ENCODE assay signal across 6 cellular contexts in the genomic region with DNA sequence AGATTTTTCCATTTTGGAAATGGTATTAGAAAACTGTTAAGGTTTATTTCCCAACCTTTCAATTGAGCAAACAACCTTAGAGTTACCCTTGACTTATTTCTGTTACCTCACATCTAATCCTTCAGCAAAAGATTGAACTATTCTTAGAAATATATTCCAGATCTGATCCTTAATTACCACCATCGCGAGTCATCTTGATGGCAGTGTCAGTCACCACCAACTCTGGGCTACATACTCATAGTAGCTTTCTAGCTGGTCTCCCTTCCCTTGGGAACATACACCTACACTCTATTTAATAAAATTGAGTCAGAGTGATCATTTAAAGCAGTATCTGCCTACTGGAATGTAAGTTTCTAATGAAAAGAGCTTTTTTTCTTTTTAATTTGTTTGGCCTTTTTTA.
"Had no signal": no experiment of that assay in that cellular context is flagged by ENCODE, and none has a peak within 500 bp of the region (broad histone marks: within the 10 kb centered on the region; RNA-seq: fewer than 3 reads in every experiment).

No MANE protein-coding gene starts in this region.

- H3K27ac ChIP-seq: HL-60 had no signal

- ATAC-seq: HepG2, K562 had no signal

- H3K4me3 ChIP-seq: K562 had no signal

- DNase-seq: IMR-90, KBM-7, KG1 had no signal
